Comparison of ENCODE assay signal across 15 cellular contexts in the genomic region with DNA sequence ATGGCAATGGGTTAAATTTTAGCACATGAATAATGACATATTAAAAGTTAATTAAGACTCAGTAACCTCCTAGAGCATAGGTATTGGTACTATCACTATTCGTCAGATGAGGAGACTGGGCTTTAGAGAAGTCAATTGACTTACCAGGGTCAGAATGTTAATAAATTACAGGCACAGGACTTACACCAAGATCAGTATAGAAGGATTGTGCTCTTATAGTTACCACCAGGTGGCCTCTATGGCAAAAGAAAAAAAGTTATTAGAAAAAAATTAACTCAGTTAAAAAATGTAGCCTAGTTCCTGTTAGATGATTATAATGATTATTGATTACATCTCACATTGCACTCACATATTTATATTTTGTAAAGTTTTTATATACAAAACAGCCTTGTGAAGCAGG.
"Had no signal": no experiment of that assay in that cellular context is flagged by ENCODE, and none has a peak within 500 bp of the region (broad histone marks: within the 10 kb centered on the region; RNA-seq: fewer than 3 reads in every experiment).

No MANE protein-coding gene starts in this region.

- H3K27me3 Mint-ChIP-seq: naive thymus-derived CD8-positive, alpha-beta T cell; T-cell had no signal

- H3K9me3 ChIP-seq: mucosa of descending colon, sigmoid colon had no signal

- H3K4me1 ChIP-seq: sigmoid colon had no signal

- H3K4me3 ChIP-seq: lung, mucosa of descending colon, sigmoid colon had no signal

- H3K36me3 Mint-ChIP-seq: T-cell had no signal

- H3K36me3 ChIP-seq: sigmoid colon, WERI-Rb-1 had no signal

- H3K27me3 ChIP-seq: sigmoid colon had no signal

- H3K27ac ChIP-seq: sigmoid colon, WERI-Rb-1 had no signal

- FAIRE-seq: bronchial epithelial cell had no signal

- H3K27ac Mint-ChIP-seq: activated T-helper 1 cell treated with anti-CD3 and anti-CD28 coated beads, Interleukin-12 subunit alpha, Interleukin-12 subunit beta, Interleukin-2, Interleukin-4 antibody, amounts not matched to agents 30 ng/mL and 10 ng/mL and 1 ng/mL, durations not matched to agents 14 hours and 24 hours and 36 hours; naive thymus-derived CD8-positive, alpha-beta T cell; T-cell had no signal

- H3K4me3 Mint-ChIP-seq: activated T-helper 1 cell treated with anti-CD3 and anti-CD28 coated beads, Interleukin-12 subunit alpha, Interleukin-12 subunit beta, Interleukin-2, Interleukin-4 antibody, amounts not matched to agents 30 ng/mL and 10 ng/mL and 1 ng/mL, durations not matched to agents 14 hours and 24 hours and 36 hours; naive thymus-derived CD8-positive, alpha-beta T cell; T-cell had no signal

- H3K9me3 Mint-ChIP-seq: activated T-helper 1 cell treated with anti-CD3 and anti-CD28 coated beads, Interleukin-12 subunit alpha, Interleukin-12 subunit beta, Interleukin-2, Interleukin-4 antibody, amounts not matched to agents 30 ng/mL and 10 ng/mL and 1 ng/mL, durations not matched to agents 14 hours and 24 hours and 36 hours; T-cell had no signal

- H3K4me1 Mint-ChIP-seq: naive thymus-derived CD8-positive, alpha-beta T cell; T-cell had no signal

- DNase-seq: activated CD4-positive, alpha-beta T cell treated with anti-CD3 and anti-CD28 coated beads for 4 hours; activated naive CD4-positive, alpha-beta T cell; aorta; left colon; mucosa of descending colon; naive thymus-derived CD8-positive, alpha-beta T cell; sigmoid colon; stimulated activated CD4-positive, alpha-beta T cell treated with anti-CD3 and anti-CD28 coated beads, Interleukin-12 subunit alpha, Interleukin-12 subunit beta, amount 100 ng/mL, for 4 hours; stimulated activated naive CD4-positive, alpha-beta T cell treated with Interleukin-2 at 50 U/mL for 16 hours; T-cell; trophoblast cell; WERI-Rb-1 had no signal

- ATAC-seq: left colon; mucosa of descending colon; naive thymus-derived CD8-positive, alpha-beta T cell; T-cell had no signal
